In genomic region chr11:133134561-133135173, GRCh38 we compare ENCODE assay signal across 8 cellular contexts.
DNase-seq lines count a peak whose midpoint lies in the region; ATAC-seq and TF ChIP-seq lines count a peak whose summit lies in the region.

No MANE protein-coding gene starts in this region.

- peak; percentile 63 for DNase-seq in CMK (ENCODE audit: low read depth)
- peak; percentile 22 for DNase-seq in NCI-H2081 treated with DMSO at 0.1 percent for 48 hours (lab: John Stamatoyannopoulos, UW)
- peak; percentile 45 to 53 for DNase-seq in activated CD4-positive, alpha-beta T cell treated with anti-CD3 and anti-CD28 coated beads, Interleukin-2, amount 50 U/mL, for 48 hours
- peak; percentile 26 for DNase-seq in fibroblast of pulmonary artery (ENCODE audit: low read depth)
- DNase-seq in nucleus accumbens (lab: John Stamatoyannopoulos, UW) = peak in 45 of 56 donors; percentile 3 to 81 (median 33)
- DNase-seq in cerebellar nuclear complex (lab: John Stamatoyannopoulos, UW) = no peak

- TF ChIP-seq CTCF in fibroblast of pulmonary artery (IDR thresholded peaks at IDR 0.05; ENCODE audit: low read length, missing control alignments) = peak; percentile 60

- ATAC-seq in GM18907 (IDR thresholded peaks at IDR 0.05; ENCODE audit: unreplicated experiment) (peak; percentile 96), HG03039 (IDR thresholded peaks at IDR 0.05; ENCODE audit: unreplicated experiment) (peak; percentile 83)

- H3K4me3 ChIP-seq in fibroblast of pulmonary artery (replicated peaks; ENCODE audit: low read depth, low read length) = no peak overlapping the region

Comparison
In these comparisons a context has a peak if more than half of its experiments do, and no peak if none do; other contexts are left out.
1. DNase-seq: peak in CMK (single experiment), NCI-H2081 treated with DMSO at 0.1 percent for 48 hours (single experiment), activated CD4-positive, alpha-beta T cell treated with anti-CD3 and anti-CD28 coated beads, Interleukin-2, amount 50 U/mL, for 48 hours (2 of 2), fibroblast of pulmonary artery (single experiment) and nucleus accumbens (45 of 56); none in cerebellar nuclear complex (0 of 2).